ENCODE assay signal across 1 cellular context in the genomic region with DNA sequence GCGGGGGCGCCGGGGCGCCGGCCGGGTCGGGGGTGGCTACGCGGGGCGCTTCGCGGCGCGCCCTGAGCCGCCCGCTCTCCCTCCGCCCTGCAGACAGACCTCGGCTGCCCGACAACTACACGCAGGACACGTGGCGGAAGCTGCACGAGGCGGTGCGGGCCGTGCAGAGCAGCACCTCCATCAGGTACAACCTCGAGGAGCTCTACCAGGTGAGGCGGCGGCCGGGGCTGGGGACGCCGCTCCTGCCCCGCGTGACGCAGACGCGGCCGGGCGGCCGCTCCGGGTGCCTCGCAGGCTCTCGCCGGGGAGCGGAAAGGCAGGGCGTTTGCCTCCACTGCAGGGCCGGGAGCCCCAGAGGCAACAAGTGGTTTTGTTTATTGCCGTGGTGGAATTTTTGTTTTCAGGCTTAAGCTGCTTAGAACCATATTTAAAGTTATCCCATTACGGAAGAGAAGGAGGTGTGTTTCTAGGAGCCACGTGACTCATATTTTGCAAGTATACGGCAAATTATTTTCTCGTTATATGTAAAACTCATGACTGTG.
A peak's percentile ranks its signal among the peaks of the same experiment; 100 is the strongest.
TF ChIP-seq lines count a peak whose summit lies in the region.

No MANE protein-coding gene starts in this region.

TF ChIP-seq in K562, 482 proteins besides CTCF, POLR2A, EP300 and RAD21 (continued from another document):
- TF ChIP-seq, protein P1, sequence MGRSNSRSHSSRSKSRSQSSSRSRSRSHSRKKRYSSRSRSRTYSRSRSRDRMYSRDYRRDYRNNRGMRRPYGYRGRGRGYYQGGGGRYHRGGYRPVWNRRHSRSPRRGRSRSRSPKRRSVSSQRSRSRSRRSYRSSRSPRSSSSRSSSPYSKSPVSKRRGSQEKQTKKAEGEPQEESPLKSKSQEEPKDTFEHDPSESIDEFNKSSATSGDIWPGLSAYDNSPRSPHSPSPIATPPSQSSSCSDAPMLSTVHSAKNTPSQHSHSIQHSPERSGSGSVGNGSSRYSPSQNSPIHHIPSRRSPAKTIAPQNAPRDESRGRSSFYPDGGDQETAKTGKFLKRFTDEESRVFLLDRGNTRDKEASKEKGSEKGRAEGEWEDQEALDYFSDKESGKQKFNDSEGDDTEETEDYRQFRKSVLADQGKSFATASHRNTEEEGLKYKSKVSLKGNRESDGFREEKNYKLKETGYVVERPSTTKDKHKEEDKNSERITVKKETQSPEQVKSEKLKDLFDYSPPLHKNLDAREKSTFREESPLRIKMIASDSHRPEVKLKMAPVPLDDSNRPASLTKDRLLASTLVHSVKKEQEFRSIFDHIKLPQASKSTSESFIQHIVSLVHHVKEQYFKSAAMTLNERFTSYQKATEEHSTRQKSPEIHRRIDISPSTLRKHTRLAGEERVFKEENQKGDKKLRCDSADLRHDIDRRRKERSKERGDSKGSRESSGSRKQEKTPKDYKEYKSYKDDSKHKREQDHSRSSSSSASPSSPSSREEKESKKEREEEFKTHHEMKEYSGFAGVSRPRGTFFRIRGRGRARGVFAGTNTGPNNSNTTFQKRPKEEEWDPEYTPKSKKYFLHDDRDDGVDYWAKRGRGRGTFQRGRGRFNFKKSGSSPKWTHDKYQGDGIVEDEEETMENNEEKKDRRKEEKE (IDR thresholded peaks at IDR 0.05; ENCODE audit: borderline replicate concordance in 1 of 2, control insufficient read depth in 1 of 2, low read depth in 2 of 2, low read length in 1 of 2): no peak
- TF ChIP-seq MYC (IDR thresholded peaks at IDR 0.05; ENCODE audit: low read depth, low read length) (peak; percentile 91), MYC (CRISPR knock-in tag; IDR thresholded peaks at IDR 0.05; ENCODE audit: borderline replicate concordance, low read depth) (no peak), SAP30 (IDR thresholded peaks at IDR 0.05; ENCODE audit: borderline replicate concordance, insufficient read depth, low read depth, low read length, poor library complexity, severe bottlenecking) (peak; percentile 78), TOE1 (IDR thresholded peaks at IDR 0.05; ENCODE audit: borderline replicate concordance) (peak; percentile 67; the same call in 1 of the 2 replicates), TOE1 (CRISPR knock-in tag; IDR thresholded peaks at IDR 0.05; ENCODE audit: borderline replicate concordance, low read depth) (no peak), ZZZ3 (IDR thresholded peaks at IDR 0.05) (no peak), CTBP1 (IDR thresholded peaks at IDR 0.05; ENCODE audit: borderline replicate concordance) (peak; percentile 59), PURB (CRISPR knock-in tag; IDR thresholded peaks at IDR 0.05; ENCODE audit: low read depth) (no peak), ZNF282 (CRISPR knock-in tag; IDR thresholded peaks at IDR 0.05) (no peak), HDAC1 (IDR thresholded peaks at IDR 0.05) (peak in 1 of 2 experiments; percentile 48; a peak in 2 of 4 replicates), FOXJ2 (tag; IDR thresholded peaks at IDR 0.05) (no peak), JUN (IDR thresholded peaks at IDR 0.05; ENCODE audit: borderline replicate concordance, low read depth, low read length) (peak; percentile 20; the same call in 1 of the 2 replicates), JUN (CRISPR knock-in tag; IDR thresholded peaks at IDR 0.05; ENCODE audit: borderline replicate concordance) (no peak), TCF7L2 (IDR thresholded peaks at IDR 0.05; ENCODE audit: low read depth, low read length) (no peak)
